12 cellular contexts compared by ENCODE assay signal in genomic region chr9:33749305-33749654, GRCh38. TPM values are rescaled to one million over a fixed set of nuclear protein-coding genes. Genes with fewer than 3 reads are reported as not detected.
DNase-seq lines count a peak whose midpoint lies in the region; ATAC-seq and TF ChIP-seq lines count a peak whose summit lies in the region.
"Not testable (repeated sequence)": the region's sequence is repeated elsewhere in the genome, so short reads cannot be mapped to it uniquely, and the experiment has no call there.
"Had no signal": no experiment of that assay in that cellular context is flagged by ENCODE, and none has a peak within 500 bp of the region (broad histone marks: within the 10 kb centered on the region; RNA-seq: fewer than 3 reads in every experiment).

No MANE protein-coding gene starts in this region.

- DNase-seq in CD4-positive, alpha-beta T cell; Jurkat, Clone E6-1 (ENCODE audit: low read depth, low spot score); stimulated activated naive B cell treated with anti-CD40 and anti-IgM and Interleukin-4, amounts not matched to agents 10 μg/mL and 1 μg/mL and 100 μg/mL, for 72 hours: not testable (repeated sequence)
- peak; percentile 5 for DNase-seq in SKM-1 (lab: John Stamatoyannopoulos, UW; ENCODE audit: unreplicated experiment)
- DNase-seq in activated CD4-positive, alpha-beta T cell treated with anti-CD3 and anti-CD28 coated beads, Interleukin-2, amount 10 ng/mL, durations not matched to agents 7 days and 5 days = peak; percentile 44
- peak; percentile 50 for DNase-seq in activated naive CD8-positive, alpha-beta T cell treated with anti-CD3 and anti-CD28 coated beads, Interleukin-2, amount 50 U/mL, for 24 hours
- peak in 7 of 10 donors; percentile 7 to 77 (median 16) for DNase-seq in naive thymus-derived CD8-positive, alpha-beta T cell

- peak overlapping the region; percentile 53 for H3K4me3 ChIP-seq in Jurkat, Clone E6-1 (ENCODE audit: low read length)

- not testable (repeated sequence) for H3K27ac ChIP-seq in CD4-positive, alpha-beta T cell (ENCODE audit: low read depth, low read length)

- H3K9me3 Mint-ChIP-seq in CD4-positive, alpha-beta T cell; activated CD4-positive, alpha-beta T cell treated with anti-CD3 and anti-CD28 coated beads, Interleukin-2, amount 10 ng/mL, durations not matched to agents 7 days and 5 days; activated T-helper 17 cell treated with anti-CD3 and anti-CD28 coated beads, Interleukin-2, amount 50 U/mL, for 72 hours; activated naive CD8-positive, alpha-beta T cell treated with anti-CD3 and anti-CD28 coated beads, Interleukin-2, amount 50 U/mL, for 24 hours; naive thymus-derived CD8-positive, alpha-beta T cell; stimulated activated naive B cell treated with anti-CD40 and anti-IgM and Interleukin-4, amounts not matched to agents 10 μg/mL and 1 μg/mL and 100 μg/mL, for 72 hours: not testable (repeated sequence)

- peak overlapping the region; percentile 61 for H3K4me3 Mint-ChIP-seq in CD4-positive, alpha-beta T cell
- H3K4me3 Mint-ChIP-seq in activated CD4-positive, alpha-beta T cell treated with anti-CD3 and anti-CD28 coated beads, Interleukin-2, amount 10 ng/mL, durations not matched to agents 7 days and 5 days = peak overlapping the region; percentile 64
- H3K4me3 Mint-ChIP-seq in activated T-helper 17 cell treated with anti-CD3 and anti-CD28 coated beads, Interleukin-2, amount 50 U/mL, for 72 hours = peak overlapping the region; percentile 65
- peak overlapping the region; percentile 73 for H3K4me3 Mint-ChIP-seq in activated naive CD8-positive, alpha-beta T cell treated with anti-CD3 and anti-CD28 coated beads, Interleukin-2, amount 50 U/mL, for 24 hours
- H3K4me3 Mint-ChIP-seq in naive thymus-derived CD8-positive, alpha-beta T cell = peak overlapping the region; percentile 80 to 90 (median 82)
- H3K4me3 Mint-ChIP-seq in stimulated activated naive B cell treated with anti-CD40 and anti-IgM and Interleukin-4, amounts not matched to agents 10 μg/mL and 1 μg/mL and 100 μg/mL, for 72 hours = peak overlapping the region; percentile 28 to 51

- POLR2A ChIA-PET in CD4-positive, alpha-beta T cell (lab: Charles Lee); activated CD4-positive, alpha-beta T cell treated with anti-CD3 and anti-CD28 coated beads, Interleukin-2, amount 10 ng/mL, durations not matched to agents 7 days and 5 days (lab: Charles Lee): not testable (repeated sequence)
- POLR2A ChIA-PET in naive thymus-derived CD8-positive, alpha-beta T cell (lab: Charles Lee) = interaction anchor here (0.5 to 1.3 kb wide), 4 partner anchors 33 to 459 kb away, joined by 3 to 6 read pairs (median 4); partner anchors contain the start of genes NFX1 and UBE2R2

- H3K27me3 ChIP-seq in CD4-positive, alpha-beta T cell (ENCODE audit: control insufficient read depth, insufficient read depth, low read length) = peaks cover 49% of the 10 kb centered on the region

- H3K9me3 ChIP-seq in CD4-positive, alpha-beta T cell (ENCODE audit: control insufficient read depth, low read length) = not testable (repeated sequence)

- not testable (repeated sequence) for H3K36me3 Mint-ChIP-seq in CD4-positive, alpha-beta T cell (ENCODE audit: low read depth); activated CD4-positive, alpha-beta T cell treated with anti-CD3 and anti-CD28 coated beads, Interleukin-2, amount 10 ng/mL, durations not matched to agents 7 days and 5 days (ENCODE audit: low read depth); activated T-helper 17 cell treated with anti-CD3 and anti-CD28 coated beads, Interleukin-2, amount 50 U/mL, for 72 hours (ENCODE audit: low read depth); activated naive CD8-positive, alpha-beta T cell treated with anti-CD3 and anti-CD28 coated beads, Interleukin-2, amount 50 U/mL, for 24 hours (ENCODE audit: low read depth); naive thymus-derived CD8-positive, alpha-beta T cell; stimulated activated naive B cell treated with anti-CD40 and anti-IgM and Interleukin-4, amounts not matched to agents 10 μg/mL and 1 μg/mL and 100 μg/mL, for 72 hours

- peaks cover 31% of the 10 kb centered on the region for H3K4me1 Mint-ChIP-seq in CD4-positive, alpha-beta T cell (ENCODE audit: low read depth)
- H3K4me1 Mint-ChIP-seq in activated CD4-positive, alpha-beta T cell treated with anti-CD3 and anti-CD28 coated beads, Interleukin-2, amount 10 ng/mL, durations not matched to agents 7 days and 5 days = peaks cover 23% of the 10 kb centered on the region
- not testable (repeated sequence) for H3K4me1 Mint-ChIP-seq in activated T-helper 17 cell treated with anti-CD3 and anti-CD28 coated beads, Interleukin-2, amount 50 U/mL, for 72 hours
- peaks cover 34% of the 10 kb centered on the region for H3K4me1 Mint-ChIP-seq in activated naive CD8-positive, alpha-beta T cell treated with anti-CD3 and anti-CD28 coated beads, Interleukin-2, amount 50 U/mL, for 24 hours
- peaks cover 27 to 48% (median 40%) of the 10 kb centered on the region in 4 donors for H3K4me1 Mint-ChIP-seq in naive thymus-derived CD8-positive, alpha-beta T cell
- H3K4me1 Mint-ChIP-seq in stimulated activated naive B cell treated with anti-CD40 and anti-IgM and Interleukin-4, amounts not matched to agents 10 μg/mL and 1 μg/mL and 100 μg/mL, for 72 hours = peaks cover 9 to 19% of the 10 kb centered on the region in 2 donors

- CTCF ChIA-PET in CD4-positive, alpha-beta T cell (lab: Charles Lee) = interaction anchor here (1.5 kb wide), 1 partner anchor 125 kb away, joined by 4 read pairs; no protein-coding TSS in a partner anchor
- CTCF ChIA-PET in activated CD4-positive, alpha-beta T cell treated with anti-CD3 and anti-CD28 coated beads, Interleukin-2, amount 10 ng/mL, durations not matched to agents 7 days and 5 days (lab: Charles Lee) = interaction anchor here (1.1 to 1.5 kb wide), 5 partner anchors 12 to 112 kb away, joined by 3 to 5 read pairs (median 4); no protein-coding TSS in a partner anchor

- H3K27me3 Mint-ChIP-seq in CD4-positive, alpha-beta T cell = peaks cover 77% of the 10 kb centered on the region
- peaks cover 68% of the 10 kb centered on the region for H3K27me3 Mint-ChIP-seq in activated CD4-positive, alpha-beta T cell treated with anti-CD3 and anti-CD28 coated beads, Interleukin-2, amount 10 ng/mL, durations not matched to agents 7 days and 5 days
- peaks cover 39% of the 10 kb centered on the region for H3K27me3 Mint-ChIP-seq in activated T-helper 17 cell treated with anti-CD3 and anti-CD28 coated beads, Interleukin-2, amount 50 U/mL, for 72 hours
- H3K27me3 Mint-ChIP-seq in activated naive CD8-positive, alpha-beta T cell treated with anti-CD3 and anti-CD28 coated beads, Interleukin-2, amount 50 U/mL, for 24 hours = peaks cover 61% of the 10 kb centered on the region
- peaks cover 27 to 53% (median 42%) of the 10 kb centered on the region in 5 donors for H3K27me3 Mint-ChIP-seq in naive thymus-derived CD8-positive, alpha-beta T cell
- H3K27me3 Mint-ChIP-seq in stimulated activated naive B cell treated with anti-CD40 and anti-IgM and Interleukin-4, amounts not matched to agents 10 μg/mL and 1 μg/mL and 100 μg/mL, for 72 hours = peaks cover 67 to 70% of the 10 kb centered on the region in 2 donors

- ATAC-seq in CD4-positive, alpha-beta T cell (ENCODE audit: poor library complexity) = peak; percentile 57
- peak; percentile 84 for ATAC-seq in activated T-helper 17 cell treated with anti-CD3 and anti-CD28 coated beads, Interleukin-2, amount 50 U/mL, for 72 hours (replicated peaks)
- ATAC-seq in activated naive CD8-positive, alpha-beta T cell treated with anti-CD3 and anti-CD28 coated beads, Interleukin-2, amount 50 U/mL, for 24 hours = peak; percentile 53
- peak; percentile 48 to 61 for ATAC-seq in naive thymus-derived CD8-positive, alpha-beta T cell
- ATAC-seq in stimulated activated naive B cell treated with anti-CD40 and anti-IgM and Interleukin-4, amounts not matched to agents 10 μg/mL and 1 μg/mL and 100 μg/mL, for 72 hours (replicated peaks) = peak; percentile 42 to 67

- TF ChIP-seq CTCF in CD4-positive, alpha-beta T cell (IDR thresholded peaks at IDR 0.05) = not testable (repeated sequence)

- H3K27ac Mint-ChIP-seq in CD4-positive, alpha-beta T cell; activated CD4-positive, alpha-beta T cell treated with anti-CD3 and anti-CD28 coated beads, Interleukin-2, amount 10 ng/mL, durations not matched to agents 7 days and 5 days; activated T-helper 17 cell treated with anti-CD3 and anti-CD28 coated beads, Interleukin-2, amount 50 U/mL, for 72 hours; stimulated activated naive B cell treated with anti-CD40 and anti-IgM and Interleukin-4, amounts not matched to agents 10 μg/mL and 1 μg/mL and 100 μg/mL, for 72 hours: not testable (repeated sequence)
- H3K27ac Mint-ChIP-seq in activated naive CD8-positive, alpha-beta T cell treated with anti-CD3 and anti-CD28 coated beads, Interleukin-2, amount 50 U/mL, for 24 hours = peak overlapping the region; percentile 70
- H3K27ac Mint-ChIP-seq in naive thymus-derived CD8-positive, alpha-beta T cell = peak overlapping the region in 7 of 10 donors; percentile 34 to 86 (median 78)

- intact Hi-C loops in CD4-positive, alpha-beta T cell (cut with DNase I, micrococcal nuclease) = not testable (repeated sequence)

RNA-seq across cellular contexts. Expression of gene PRSS3, which starts 46.1 kb away (rescaled TPM):
- not detected for total RNA-seq in CD4-positive, alpha-beta T cell
- not detected for polyA plus RNA-seq in Jurkat, Clone E6-1 (2012; ENCODE audit: insufficient read depth, insufficient read length)
- total RNA-seq in activated CD4-positive, alpha-beta T cell treated with anti-CD3 and anti-CD28 coated beads, Interleukin-2, amount 10 ng/mL, durations not matched to agents 7 days and 5 days = not detected
- total RNA-seq in activated T-helper 17 cell treated with anti-CD3 and anti-CD28 coated beads, Interleukin-2, amount 50 U/mL, for 72 hours = not detected
- under 1 TPM in 1 of 2 experiments, not detected in 1; 0.52 TPM for total RNA-seq in naive thymus-derived CD8-positive, alpha-beta T cell
- polyA plus RNA-seq in naive thymus-derived CD8-positive, alpha-beta T cell = not detected
- total RNA-seq: chondrocyte, progenitor cell of endocrine pancreas, sciatic nerve, uterus had no signal
